1 cellular context compared by ENCODE assay signal in genomic region chr10:20956843-20957242, GRCh38.
TF ChIP-seq lines count a peak whose summit lies in the region.

No MANE protein-coding gene starts in this region.

TF ChIP-seq in SK-N-SH, 30 proteins besides CTCF, POLR2A, EP300 and RAD21 (continued from another document):
- TF ChIP-seq NFIC (IDR thresholded peaks at IDR 0.05; ENCODE audit: borderline replicate concordance) (no peak), RXRA (IDR thresholded peaks at IDR 0.05; ENCODE audit: borderline replicate concordance, low read depth) (no peak), JUND (IDR thresholded peaks at IDR 0.05) (no peak), PBX3 (IDR thresholded peaks at IDR 0.05) (peak; percentile 31; the same call in 1 of the 2 replicates), TAF1 (IDR thresholded peaks at IDR 0.05; ENCODE audit: borderline replicate concordance, low read depth, low read length) (no peak), USF1 (IDR thresholded peaks at IDR 0.05; ENCODE audit: borderline replicate concordance, low read depth) (no peak), TCF12 (IDR thresholded peaks at IDR 0.05) (peak; percentile 28; the same call in 1 of the 2 replicates), TEAD4 (IDR thresholded peaks at IDR 0.05; ENCODE audit: borderline replicate concordance, insufficient read depth) (no peak), ELF1 (IDR thresholded peaks at IDR 0.05) (no peak), NRF1 (IDR thresholded peaks at IDR 0.05; ENCODE audit: low read depth, low read length) (no peak), MAX (IDR thresholded peaks at IDR 0.05; ENCODE audit: low read depth) (no peak), MXI1 (IDR thresholded peaks at IDR 0.05; ENCODE audit: low read depth, low read length) (peak; percentile 70; the same call in 1 of the 2 replicates), FOSL2 (IDR thresholded peaks at IDR 0.05; ENCODE audit: borderline replicate concordance, low read depth) (no peak), SMC3 (IDR thresholded peaks at IDR 0.05; ENCODE audit: low read depth, low read length) (no peak), FOXJ3 (CRISPR knock-in tag; IDR thresholded peaks at IDR 0.05) (peak; percentile 82), EZH2phosphoT487 (IDR thresholded peaks at IDR 0.05; ENCODE audit: borderline replicate concordance, low read depth) (no peak), IRF3 (IDR thresholded peaks at IDR 0.05; ENCODE audit: low read depth, low read length) (no peak), CHD2 (IDR thresholded peaks at IDR 0.05; ENCODE audit: low read length, partially characterized antibody) (peak; percentile 67), MEF2A (IDR thresholded peaks at IDR 0.05; ENCODE audit: borderline replicate concordance, low read depth) (no peak), GATA2 (CRISPR knock-in tag; IDR thresholded peaks at IDR 0.05) (peak; percentile 75), REST (IDR thresholded peaks at IDR 0.05; ENCODE audit: low read depth, low read length) (no peak), POLR2AphosphoS5 (IDR thresholded peaks at IDR 0.05; ENCODE audit: low read depth, low read length) (peak; percentile 33; the same call in 1 of the 2 replicates)
